8 cellular contexts compared by ENCODE assay signal in genomic region chr6:13614126-13614925, GRCh38. TPM values are rescaled to one million over a fixed set of nuclear protein-coding genes. Genes with fewer than 3 reads are reported as not detected.
DNase-seq lines count a peak whose midpoint lies in the region.

No MANE protein-coding gene starts in this region.

- H3K27ac ChIP-seq in esophagus (ENCODE audit: low read depth in 2 of 2, low read length in 1 of 2) (peak overlapping the region; percentile 91 to 92), muscle layer of colon (ENCODE audit: low read depth, low read length) (peak overlapping the region; percentile 91), urinary bladder (ENCODE audit: low read depth) (peak overlapping the region; percentile 66)

- H3K27me3 ChIP-seq in esophagus (ENCODE audit: control insufficient read depth in 1 of 2, insufficient read depth in 2 of 2, low read length in 2 of 2) (no peaks in the 10 kb centered on the region), muscle layer of colon (ENCODE audit: control insufficient read depth in 1 of 2, insufficient read depth in 2 of 2, low read length in 2 of 2) (no peaks in the 10 kb centered on the region)

- peak; percentile 62 for DNase-seq in NK-92 treated with Interleukin-12 subunit alpha and Interleukin-12 subunit beta, amount 100 ng/mL, for 24 hours (lab: John Stamatoyannopoulos, UW)
- DNase-seq in NK-92 (lab: John Stamatoyannopoulos, UW; ENCODE audit: unreplicated experiment) (no peak), GOT3 (lab: John Stamatoyannopoulos, UW) (peak; percentile 30), Kasumi-1 (lab: John Stamatoyannopoulos, UW) (peak; percentile 17 to 63), UCSD-AML1 (lab: John Stamatoyannopoulos, UW; ENCODE audit: unreplicated experiment) (peak; percentile 80)

- peak overlapping the region; percentile 81 to 96 for H3K4me3 ChIP-seq in esophagus (ENCODE audit: low read depth in 1 of 2, low read length in 2 of 2)
- H3K4me3 ChIP-seq in muscle layer of colon (ENCODE audit: low read depth in 1 of 2, low read length in 2 of 2): peak overlapping the region; percentile 79 to 85
- peak overlapping the region; percentile 63 for H3K4me3 ChIP-seq in urinary bladder (ENCODE audit: low read depth, low read length)

- 4% methylated on average over 38 of the region's 38 CpGs for WGBS in esophagus, 2 donors
- 6% methylated on average over 38 of the region's 38 CpGs for WGBS in urinary bladder

- H3K4me1 ChIP-seq in esophagus (ENCODE audit: control insufficient read depth in 2 of 2, insufficient read depth in 2 of 2, low read length in 1 of 2) (no peaks in the 10 kb centered on the region), muscle layer of colon (ENCODE audit: insufficient read depth, low read length) (peaks cover 18% of the 10 kb centered on the region), urinary bladder (ENCODE audit: insufficient read depth) (no peaks in the 10 kb centered on the region)

- H3K36me3 ChIP-seq in esophagus (ENCODE audit: control insufficient read depth in 2 of 2, insufficient read depth in 2 of 2, low read length in 1 of 2) (peaks cover 0 to 5% of the 10 kb centered on the region in 2 donors), muscle layer of colon (ENCODE audit: insufficient read depth, low read length) (peaks cover 24% of the 10 kb centered on the region), urinary bladder (ENCODE audit: insufficient read depth) (peaks cover 1% of the 10 kb centered on the region)

- H3K9me3 ChIP-seq in esophagus (ENCODE audit: control insufficient read depth in 2 of 2, insufficient read depth in 1 of 2, low read depth in 1 of 2, low read length in 1 of 2): no peaks in the 10 kb centered on the region
- no peaks in the 10 kb centered on the region for H3K9me3 ChIP-seq in muscle layer of colon (ENCODE audit: low read length)

- peak overlapping the region; percentile 23 for H3K9ac ChIP-seq in muscle layer of colon (ENCODE audit: low read length)

RNA-seq across cellular contexts. Expression of gene NOL7, which starts 0.8 kb away (rescaled TPM):
- polyA plus RNA-seq in esophagus (10 to 100 TPM; 30.9 to 52.1 TPM), urinary bladder (86.6 TPM)
- total RNA-seq in urinary bladder: 49.5 TPM

RNA-seq across cellular contexts. Expression of gene SIRT5, which starts 39.9 kb away (rescaled TPM):
- polyA plus RNA-seq in esophagus: 1 to 10 TPM; 3.6 to 5.5 TPM
- 16.4 TPM for total RNA-seq in urinary bladder
- polyA plus RNA-seq in urinary bladder: 7.2 TPM
